22 cellular contexts compared by ENCODE assay signal in genomic region chr6:144252289-144252688, GRCh38.
"Had no signal": no experiment of that assay in that cellular context is flagged by ENCODE, and none has a peak within 500 bp of the region (broad histone marks: within the 10 kb centered on the region; RNA-seq: fewer than 3 reads in every experiment).

No MANE protein-coding gene starts in this region.

- DNase-seq: activated CD4-positive, alpha-beta T cell treated with anti-CD3 and anti-CD28 coated beads, Interleukin-2, amount 10 ng/mL, durations not matched to agents 7 days and 5 days; activated CD4-positive, CD25-positive, alpha-beta regulatory T cell treated with anti-CD3 and anti-CD28 coated beads, Interleukin-2, amount 50 U/mL, for 72 hours; activated CD8-positive, alpha-beta memory T cell treated with anti-CD3 and anti-CD28 coated beads, Interleukin-2, amount 10 ng/mL, durations not matched to agents 7 days and 5 days; activated CD8-positive, alpha-beta T cell treated with anti-CD3 and anti-CD28 coated beads for 36 hours; activated gamma-delta T cell treated with Interleukin-2 at 50 U/mL for 16 hours; adrenal gland; cortex of kidney; kidney glomerular epithelial cell; left lung; naive thymus-derived CD4-positive, alpha-beta T cell; occipital lobe; posterior cingulate gyrus; right lobe of liver; small intestine; stimulated activated CD4-positive, alpha-beta T cell treated with anti-CD3 and anti-CD28 coated beads, Interleukin-2, amount 100 ng/mL, for 24 hours; stimulated activated naive CD8-positive, alpha-beta T cell treated with anti-CD3 and anti-CD28 coated beads, Interleukin-15, amount 100 ng/mL, for 72 hours; T-cell; tibial artery; WERI-Rb-1 had no signal

- ATAC-seq: activated CD8-positive, alpha-beta memory T cell treated with anti-CD3 and anti-CD28 coated beads, Interleukin-2, amount 10 ng/mL, durations not matched to agents 7 days and 5 days; activated CD8-positive, alpha-beta T cell treated with anti-CD3 and anti-CD28 coated beads for 36 hours; activated naive CD4-positive, alpha-beta T cell treated with anti-CD3 and anti-CD28 coated beads, Interleukin-2, amount 50 U/mL, for 72 hours; left lung; naive thymus-derived CD4-positive, alpha-beta T cell; stimulated activated effector memory CD8-positive, alpha-beta T cell treated with anti-CD3 and anti-CD28 coated beads, Interleukin-12 subunit alpha, Interleukin-12 subunit beta, amount 100 ng/mL, for 72 hours; stimulated activated naive CD8-positive, alpha-beta T cell treated with anti-CD3 and anti-CD28 coated beads, Interleukin-15, amount 100 ng/mL, for 72 hours; T-cell had no signal

- FAIRE-seq: small intestine, TTC549 had no signal
